Comparison of ENCODE assay signal across 26 cellular contexts in genomic region chr6:77880501-77880900, GRCh38.
A peak's percentile ranks its signal among the peaks of the same experiment; 100 is the strongest.
DNase-seq lines count a peak whose midpoint lies in the region; ATAC-seq, FAIRE-seq and TF ChIP-seq lines count a peak whose summit lies in the region.
"Had no signal": no experiment of that assay in that cellular context is flagged by ENCODE, and none has a peak within 500 bp of the region (broad histone marks: within the 10 kb centered on the region; RNA-seq: fewer than 3 reads in every experiment).

No MANE protein-coding gene starts in this region.

- FAIRE-seq in endometrium (lab: Jason Lieb, UNC): peak; percentile 96
- FAIRE-seq: GM12891, keratinocyte had no signal

- TF ChIP-seq EP300 in ovary (IDR thresholded peaks at IDR 0.05): no peak

- no peaks in the 10 kb centered on the region for H3K79me1 ChIP-seq in mesendoderm (ENCODE audit: low read length)

- H4K8ac ChIP-seq in mesendoderm (ENCODE audit: low read depth, low read length): no peak overlapping the region

- no peak overlapping the region for H3K4ac ChIP-seq in mesendoderm (ENCODE audit: low read depth, low read length)

- H2AK5ac ChIP-seq in mesendoderm (ENCODE audit: low read length): no peak overlapping the region

- H2BK120ac ChIP-seq in mesendoderm (ENCODE audit: low read depth, low read length): no peak overlapping the region

- DNase-seq in ELR (ENCODE audit: low read depth) (peak; percentile 7), PC-3 (peak; percentile 1), mesendoderm (peak; percentile 26), ovary (no peak), testis (no peak), NCI-H1105 treated with DMSO at 0.1 percent for 48 hours (lab: John Stamatoyannopoulos, UW) (no peak)
- DNase-seq: activated CD4-positive, alpha-beta T cell treated with anti-CD3 and anti-CD28 coated beads for 1 hour; activated CD8-positive, alpha-beta memory T cell treated with anti-CD3 and anti-CD28 coated beads for 24 hours; activated naive CD4-positive, alpha-beta T cell treated with anti-CD3 and anti-CD28 coated beads for 36 hours; activated T-cell treated with anti-CD3 and anti-CD28 coated beads, Interleukin-2, amount 50 U/mL, for 4 hours; aorta; CD4-positive, CD25-positive, alpha-beta regulatory T cell; colonic mucosa; DMS 273 treated with DMSO at 0.1 percent for 48 hours; foreskin fibroblast; H9; hippocampal formation; mammary epithelial cell; naive thymus-derived CD4-positive, alpha-beta T cell; NCI-H1436 treated with DMSO at 0.1 percent for 48 hours; NCI-H524; right cardiac atrium had no signal

- CTCF ChIA-PET in PC-3 (lab: Charles Lee): no interaction called here

- no peak overlapping the region for H3K18ac ChIP-seq in mesendoderm (ENCODE audit: low read length)

- no peak overlapping the region for H3K4me3 ChIP-seq in PC-3 (ENCODE audit: low read length)
- H3K4me3 ChIP-seq in mesendoderm (ENCODE audit: low read length): no peak overlapping the region
- no peak overlapping the region for H3K4me3 ChIP-seq in ovary
- H3K4me3 ChIP-seq in testis: no peak overlapping the region
- H3K4me3 ChIP-seq: colonic mucosa had no signal

- no peak overlapping the region for H4K5ac ChIP-seq in mesendoderm (ENCODE audit: low read length)

- H3K36me3 ChIP-seq in PC-3 (ENCODE audit: low read depth, low read length) (no peaks in the 10 kb centered on the region), mesendoderm (ENCODE audit: control insufficient read depth, insufficient read depth, low read length) (no peaks in the 10 kb centered on the region), ovary (no peaks in the 10 kb centered on the region), testis (ENCODE audit: low read depth, missing control alignments) (no peaks in the 10 kb centered on the region)
- H3K36me3 ChIP-seq: colonic mucosa had no signal

- H3K9me2 ChIP-seq in PC-3 (replicated peaks; ENCODE audit: low read length): no peaks in the 10 kb centered on the region

- H4K20me1 ChIP-seq in PC-3 (ENCODE audit: low read length): no peaks in the 10 kb centered on the region

- no peaks in the 10 kb centered on the region for H3K9me3 ChIP-seq in PC-3 (ENCODE audit: low read length)
- H3K9me3 ChIP-seq in ovary: no peaks in the 10 kb centered on the region
- no peaks in the 10 kb centered on the region for H3K9me3 ChIP-seq in testis
- H3K9me3 ChIP-seq: colonic mucosa had no signal

- TF ChIP-seq CTCF in PC-3 (conservative IDR thresholded peaks at IDR 0.05; ENCODE audit: low read depth, low read length) (no peak), ovary (IDR thresholded peaks at IDR 0.05) (no peak), testis (IDR thresholded peaks at IDR 0.05) (no peak)

- no peak overlapping the region for H3K23ac ChIP-seq in mesendoderm (ENCODE audit: low read length)

- H3K9ac ChIP-seq in PC-3 (ENCODE audit: low read length) (no peak overlapping the region), mesendoderm (ENCODE audit: low read length) (no peak overlapping the region)

- H3K4me1 ChIP-seq in PC-3 (ENCODE audit: insufficient read depth, low read length): no peaks in the 10 kb centered on the region
- no peaks in the 10 kb centered on the region for H3K4me1 ChIP-seq in mesendoderm (ENCODE audit: control insufficient read depth, low read depth, low read length)
- H3K4me1 ChIP-seq in ovary (ENCODE audit: insufficient read depth): no peaks in the 10 kb centered on the region
- H3K4me1 ChIP-seq in testis: no peaks in the 10 kb centered on the region
- H3K4me1 ChIP-seq: colonic mucosa had no signal

- H3K27ac ChIP-seq in PC-3 (ENCODE audit: low read length): no peak overlapping the region
- H3K27ac ChIP-seq in mesendoderm (ENCODE audit: low read depth, low read length): no peak overlapping the region
- H3K27ac ChIP-seq in ovary: no peak overlapping the region
- H3K27ac ChIP-seq in testis: no peak overlapping the region
- H3K27ac ChIP-seq: colonic mucosa had no signal

- TF ChIP-seq POLR2A in ovary (IDR thresholded peaks at IDR 0.05) (no peak), testis (IDR thresholded peaks at IDR 0.05) (no peak)

- H3K27me3 ChIP-seq in PC-3 (ENCODE audit: low read length) (no peaks in the 10 kb centered on the region), mesendoderm (ENCODE audit: insufficient read depth, low read length, poor library complexity) (no peaks in the 10 kb centered on the region), ovary (no peaks in the 10 kb centered on the region), testis (no peaks in the 10 kb centered on the region)
- H3K27me3 ChIP-seq: colonic mucosa had no signal

- H2AFZ ChIP-seq in PC-3 (ENCODE audit: low read length): no peak overlapping the region

- no peak overlapping the region for H3K4me2 ChIP-seq in PC-3 (ENCODE audit: low read length)
- H3K4me2 ChIP-seq in mesendoderm (ENCODE audit: low read length): no peak overlapping the region

- no TSS peak for BruUV-seq in PC-3 (replicated peaks; lab: Mats Ljungman, UMichigan)

- no peak overlapping the region for H2BK5ac ChIP-seq in mesendoderm (ENCODE audit: low read length)

- H2BK15ac ChIP-seq in mesendoderm (replicated peaks; ENCODE audit: low read depth): no peak overlapping the region

- H3K79me2 ChIP-seq in PC-3 (ENCODE audit: low read length) (no peaks in the 10 kb centered on the region), mesendoderm (ENCODE audit: control insufficient read depth, insufficient read depth, low read length) (no peaks in the 10 kb centered on the region)

- no CpG with 5 or more reads among the region's 2 CpGs for WGBS in mesendoderm (ENCODE audit: extremely low coverage, insufficient coverage, low lambda C conversion rate)
- WGBS in ovary, 3 donors: 5 to 10% (median 6%) methylated on average over 2 of the region's 2 CpGs
- WGBS in testis, 2 donors: 21 to 35% methylated on average over 2 of the region's 2 CpGs

- intact Hi-C loops in PC-3 (cut with micrococcal nuclease): no loop called here
- intact Hi-C loops in ovary (cut with DNase I): no loop called here
- intact Hi-C loops in testis (cut with DNase I; ENCODE audit: low total_unique reads): no loop called here

- POLR2A ChIA-PET in PC-3 (lab: Charles Lee; ENCODE audit: unreplicated experiment): no interaction called here

- H3K56ac ChIP-seq in mesendoderm (ENCODE audit: low read length): no peak overlapping the region

- ATAC-seq in PC-3 (no peak), GM21737 (IDR thresholded peaks at IDR 0.05; ENCODE audit: unreplicated experiment) (no peak)
- ATAC-seq: activated T-cell treated with anti-CD3 and anti-CD28 coated beads, Interleukin-2, amount 50 U/mL, for 4 hours; naive thymus-derived CD4-positive, alpha-beta T cell; right cardiac atrium had no signal

- no peaks in the 10 kb centered on the region for H3F3A ChIP-seq in PC-3 (ENCODE audit: low read length, unreplicated experiment)

Comparison
In these comparisons a context has a peak if more than half of its experiments do, and no peak if none do; other contexts are left out.
1. DNase-seq: peak in ELR (single experiment), PC-3 (single experiment) and mesendoderm (single experiment); none in ovary (0 of 5), testis (single experiment) and NCI-H1105 treated with DMSO at 0.1 percent for 48 hours (single experiment).